21 cellular contexts compared by ENCODE assay signal in the genomic region with DNA sequence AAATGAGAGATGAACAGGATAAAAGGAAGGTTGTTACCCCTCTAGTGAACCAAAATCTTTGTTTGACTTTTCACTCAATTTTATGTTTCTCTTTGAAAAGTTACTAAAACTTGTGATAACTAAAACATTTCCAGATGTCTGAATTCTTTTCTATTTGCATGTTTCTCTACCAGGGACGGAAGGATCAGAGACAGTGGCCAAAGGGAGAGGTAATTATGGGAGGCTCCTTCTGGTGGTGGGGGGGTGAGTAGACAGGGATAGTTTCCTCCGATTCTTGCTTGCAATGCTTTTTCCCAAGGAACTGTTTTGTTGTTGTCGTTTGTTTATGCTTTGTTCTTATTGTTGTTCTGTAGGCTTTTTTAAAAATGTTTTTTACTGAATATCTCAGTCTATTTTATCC.
"Had no signal": no experiment of that assay in that cellular context is flagged by ENCODE, and none has a peak within 500 bp of the region (broad histone marks: within the 10 kb centered on the region; RNA-seq: fewer than 3 reads in every experiment).

No MANE protein-coding gene starts in this region.

- H3K4me2 ChIP-seq: neural progenitor cell had no signal

- H2AFZ ChIP-seq: neural progenitor cell had no signal

- H3K27me3 ChIP-seq: adrenal gland, body of pancreas, heart right ventricle, neural progenitor cell, right atrium auricular region, tibial nerve had no signal

- H3K36me3 ChIP-seq: adrenal gland, heart right ventricle, neural progenitor cell, right atrium auricular region, tibial nerve had no signal

- DNase-seq: activated B cell treated with CpG ODN at 0.5 μM for 24 hours; activated CD4-positive, alpha-beta T cell treated with anti-CD3 and anti-CD28 coated beads for 36 hours; activated CD8-positive, alpha-beta memory T cell treated with anti-CD3 and anti-CD28 coated beads, Interleukin-2, amount 10 ng/mL, durations not matched to agents 7 days and 5 days; activated CD8-positive, alpha-beta T cell treated with anti-CD3 and anti-CD28 coated beads, Interleukin-2, amount 10 ng/mL, durations not matched to agents 7 days and 5 days; activated naive CD4-positive, alpha-beta T cell; activated T-cell treated with anti-CD3 and anti-CD28 coated beads, Interleukin-2, amount 50 U/mL, for 48 hours; adrenal gland; aorta; body of pancreas; dermis blood vessel endothelial cell; effector CD8-positive, alpha-beta T cell; foreskin melanocyte; heart right ventricle; naive thymus-derived CD8-positive, alpha-beta T cell; occipital lobe; stimulated activated CD4-positive, alpha-beta T cell treated with anti-CD3 and anti-CD28 coated beads, Interleukin-15, amount 100 ng/mL, for 24 hours; stimulated activated CD4-positive, alpha-beta T cell treated with anti-CD3 and anti-CD28 coated beads, Interleukin-2, amount 100 ng/mL, for 24 hours; stimulated activated naive CD4-positive, alpha-beta T cell treated with Interleukin-2 at 50 U/mL for 16 hours had no signal

- H3K4me3 ChIP-seq: adrenal gland, body of pancreas, heart right ventricle, neural progenitor cell, right atrium auricular region, tibial nerve had no signal

- H3K9me3 ChIP-seq: adrenal gland, body of pancreas, heart right ventricle, right atrium auricular region, tibial nerve had no signal

- H3K4me1 ChIP-seq: adrenal gland, body of pancreas, heart right ventricle, neural progenitor cell, right atrium auricular region, tibial nerve had no signal

- H3K27ac ChIP-seq: adrenal gland, body of pancreas, heart right ventricle, neural progenitor cell, right atrium auricular region, tibial nerve had no signal

- H3K9ac ChIP-seq: neural progenitor cell had no signal
